18 cellular contexts compared by ENCODE assay signal in the genomic region with DNA sequence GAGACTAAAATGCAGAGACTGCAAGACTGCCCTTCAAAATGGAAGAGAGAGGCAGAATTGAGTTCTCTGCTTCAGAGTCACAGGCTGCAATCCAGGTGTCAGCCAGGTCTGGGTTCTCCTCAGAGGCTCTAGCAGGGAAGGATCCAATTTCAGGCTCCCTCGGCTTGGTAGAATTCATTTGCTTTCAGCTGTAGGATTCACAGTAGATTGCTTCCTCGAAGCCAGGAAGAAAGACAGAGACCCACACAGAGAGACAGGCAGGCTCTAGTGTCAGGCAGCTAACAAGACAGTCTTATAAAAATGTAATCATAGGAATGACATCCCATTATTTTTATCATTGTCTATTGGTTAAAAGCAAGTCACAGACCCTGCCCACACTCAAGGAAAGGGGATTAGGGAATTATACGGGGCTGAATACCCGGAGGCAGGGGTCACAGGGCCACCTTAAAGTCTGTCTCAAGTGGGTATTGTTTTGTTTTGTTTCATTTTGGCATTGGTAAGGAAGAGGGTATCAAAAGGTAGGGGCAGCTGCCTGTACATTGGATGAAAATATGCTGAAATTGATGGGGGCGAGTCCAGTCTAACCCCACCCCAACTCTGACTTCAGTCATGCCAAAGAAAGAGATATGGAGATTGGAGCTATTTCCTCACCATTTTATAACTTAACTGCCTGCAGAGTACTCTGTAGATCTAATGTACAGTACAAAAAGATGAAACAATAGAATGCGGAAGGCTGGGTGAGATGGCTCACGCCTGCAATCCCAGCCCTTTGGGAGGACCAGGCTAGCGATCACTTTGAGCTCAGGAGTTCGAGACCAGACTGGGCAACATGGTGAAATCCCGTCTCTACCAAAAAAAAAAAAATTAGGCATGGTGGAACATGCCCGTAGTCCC. TPM values are rescaled to one million over a fixed set of nuclear protein-coding genes. Genes with fewer than 3 reads are reported as not detected.
DNase-seq lines count a peak whose midpoint lies in the region; FAIRE-seq and TF ChIP-seq lines count a peak whose summit lies in the region.
"Had no signal": no experiment of that assay in that cellular context is flagged by ENCODE, and none has a peak within 500 bp of the region (broad histone marks: within the 10 kb centered on the region; RNA-seq: fewer than 3 reads in every experiment).

No MANE protein-coding gene starts in this region.

- DNase-seq in NCI-H1436 (lab: John Stamatoyannopoulos, UW) (peak; percentile 37), NCI-H1436 treated with DMSO at 0.1 percent for 48 hours (lab: John Stamatoyannopoulos, UW) (no peak), NCI-H2107 treated with DMSO at 0.1 percent for 48 hours (lab: John Stamatoyannopoulos, UW; ENCODE audit: unreplicated experiment) (peak; percentile 91), astrocyte (ENCODE audit: low read depth) (no peak), inferior parietal cortex (ENCODE audit: extremely low spot score) (no peak), epidermal melanocyte (ENCODE audit: insufficient read length, low spot score) (no peak), T-helper 1 cell (no peak)
- DNase-seq: activated CD4-positive, alpha-beta T cell treated with anti-CD3 and anti-CD28 coated beads, Interleukin-2, amount 50 U/mL, for 4 hours; adrenal gland; CD4-positive, alpha-beta T cell; cortex of kidney; heart left ventricle; Karpas-422; left ventricle myocardium superior; T-helper 9 cell had no signal

- no peak for TF ChIP-seq CTCF in astrocyte (IDR thresholded peaks at IDR 0.05; ENCODE audit: insufficient read depth, low read depth, low read length)

- H3K36me3 Mint-ChIP-seq in astrocyte (ENCODE audit: low read depth, unreplicated experiment) = peaks cover 1% of the 10 kb centered on the region

- no peaks in the 10 kb centered on the region for H3K9me3 Mint-ChIP-seq in astrocyte (ENCODE audit: unreplicated experiment)
- H3K9me3 Mint-ChIP-seq: CD4-positive, alpha-beta T cell; neural crest cell had no signal

- H3K27ac ChIP-seq in astrocyte (ENCODE audit: low read depth, low read length) = no peak overlapping the region
- H3K27ac ChIP-seq: adrenal gland, heart left ventricle had no signal

- no peaks in the 10 kb centered on the region for H3K4me1 Mint-ChIP-seq in astrocyte (ENCODE audit: low read depth, unreplicated experiment)

- no peak for FAIRE-seq in astrocyte (lab: Jason Lieb, UNC)
- FAIRE-seq: A204.1 had no signal

- H4K20me1 ChIP-seq in astrocyte (ENCODE audit: insufficient read depth, low read length) = no peaks in the 10 kb centered on the region

- no peaks in the 10 kb centered on the region for H3K4me1 ChIP-seq in astrocyte (ENCODE audit: insufficient read depth, low read length)
- H3K4me1 ChIP-seq in neuron (ENCODE audit: insufficient read depth, low read length) = peaks cover 7% of the 10 kb centered on the region
- H3K4me1 ChIP-seq: adrenal gland, heart left ventricle had no signal

- H3K79me2 ChIP-seq in astrocyte (ENCODE audit: insufficient read depth, low read length) = no peaks in the 10 kb centered on the region

- H3K27me3 Mint-ChIP-seq in astrocyte (ENCODE audit: low read depth, unreplicated experiment) = no peaks in the 10 kb centered on the region
- H3K27me3 Mint-ChIP-seq: CD4-positive, alpha-beta T cell had no signal

- no peak overlapping the region for H3K4me3 Mint-ChIP-seq in astrocyte (ENCODE audit: unreplicated experiment)
- H3K4me3 Mint-ChIP-seq: CD4-positive, alpha-beta T cell; neural crest cell had no signal

- H3K36me3 ChIP-seq in astrocyte (ENCODE audit: insufficient read depth, low read length) (no peaks in the 10 kb centered on the region), neuron (ENCODE audit: insufficient read depth, low read length) (no peaks in the 10 kb centered on the region)
- H3K36me3 ChIP-seq: adrenal gland, heart left ventricle had no signal

- no peaks in the 10 kb centered on the region for H3K9me3 ChIP-seq in astrocyte (ENCODE audit: insufficient read depth, low read depth, low read length)
- peaks cover 2% of the 10 kb centered on the region for H3K9me3 ChIP-seq in neuron (ENCODE audit: low read length)
- H3K9me3 ChIP-seq: adrenal gland, heart left ventricle had no signal

- H2AFZ ChIP-seq in astrocyte (ENCODE audit: low read depth, low read length) (peak overlapping the region; percentile 34), neuron (ENCODE audit: low read depth, low read length) (peak overlapping the region; percentile 2)

- no peaks in the 10 kb centered on the region for H3K27me3 ChIP-seq in astrocyte (ENCODE audit: insufficient read depth, low read length)
- H3K27me3 ChIP-seq in neuron (ENCODE audit: insufficient read depth, low read length) = no peaks in the 10 kb centered on the region
- H3K27me3 ChIP-seq: adrenal gland, heart left ventricle had no signal

- H3K9ac ChIP-seq in astrocyte (ENCODE audit: low read length) = no peak overlapping the region

- no peak overlapping the region for H3K27ac Mint-ChIP-seq in astrocyte (ENCODE audit: unreplicated experiment)
- H3K27ac Mint-ChIP-seq: CD4-positive, alpha-beta T cell had no signal

- H3K4me2 ChIP-seq in astrocyte (ENCODE audit: low read length) = no peak overlapping the region

- H3K4me3 ChIP-seq in astrocyte (ENCODE audit: insufficient read depth, low read depth, low read length) (no peak overlapping the region), neuron (ENCODE audit: low read length) (peak overlapping the region; percentile 0)
- H3K4me3 ChIP-seq: adrenal gland, heart left ventricle had no signal

RNA-seq across cellular contexts. Expression of gene TBCE, which starts 9.5 kb away (rescaled TPM):
- 28.3 and 36.3 TPM in 2 replicates for total RNA-seq in astrocyte

RNA-seq across cellular contexts. Expression of gene GGPS1, which starts 29.4 kb away (rescaled TPM):
- 34.8 and 39.1 TPM in 2 replicates for total RNA-seq in astrocyte

RNA-seq across cellular contexts. Expression of gene ARID4B, which starts 29.8 kb away (rescaled TPM):
- total RNA-seq in astrocyte = 35.9 and 38.6 TPM in 2 replicates

Comparison
In these comparisons a context has a peak if more than half of its experiments do, and no peak if none do; other contexts are left out.
1. DNase-seq: peak in NCI-H1436 (single experiment) and NCI-H2107 treated with DMSO at 0.1 percent for 48 hours (single experiment); none in NCI-H1436 treated with DMSO at 0.1 percent for 48 hours (single experiment), astrocyte (single experiment), inferior parietal cortex (single experiment), epidermal melanocyte (single experiment) and T-helper 1 cell (0 of 5).